In the genomic region with DNA sequence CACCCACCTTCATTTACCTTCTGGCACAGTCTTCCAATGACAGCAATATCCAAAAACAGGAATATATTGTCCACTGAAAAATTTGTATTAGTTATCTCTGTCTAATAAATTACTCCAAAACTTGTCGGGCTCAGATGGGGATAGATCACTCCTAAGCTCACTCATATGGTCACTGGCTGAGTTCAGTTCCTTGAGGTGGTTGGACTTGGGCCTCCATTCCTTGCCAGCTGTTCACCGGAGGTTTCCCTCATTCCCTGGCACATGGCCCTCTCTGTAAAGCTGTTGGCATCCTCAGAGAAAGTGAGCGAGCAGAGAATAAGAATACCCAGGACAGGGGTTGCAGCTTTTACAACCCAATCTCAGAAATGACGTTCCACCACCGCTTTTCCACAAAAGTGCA, we compare ENCODE assay signal across 5 cellular contexts.
"Had no signal": no experiment of that assay in that cellular context is flagged by ENCODE, and none has a peak within 500 bp of the region (broad histone marks: within the 10 kb centered on the region; RNA-seq: fewer than 3 reads in every experiment).

No MANE protein-coding gene starts in this region.

- DNase-seq: GM23248, H9, HCEC 1CT, IMR-90 had no signal

- H3K9ac ChIP-seq: GM23248 had no signal

- H3K4me3 Mint-ChIP-seq: H9 had no signal

- H3K4me3 ChIP-seq: GM23248, K562 had no signal

- H3K27ac ChIP-seq: GM23248 had no signal
